In the genomic region with DNA sequence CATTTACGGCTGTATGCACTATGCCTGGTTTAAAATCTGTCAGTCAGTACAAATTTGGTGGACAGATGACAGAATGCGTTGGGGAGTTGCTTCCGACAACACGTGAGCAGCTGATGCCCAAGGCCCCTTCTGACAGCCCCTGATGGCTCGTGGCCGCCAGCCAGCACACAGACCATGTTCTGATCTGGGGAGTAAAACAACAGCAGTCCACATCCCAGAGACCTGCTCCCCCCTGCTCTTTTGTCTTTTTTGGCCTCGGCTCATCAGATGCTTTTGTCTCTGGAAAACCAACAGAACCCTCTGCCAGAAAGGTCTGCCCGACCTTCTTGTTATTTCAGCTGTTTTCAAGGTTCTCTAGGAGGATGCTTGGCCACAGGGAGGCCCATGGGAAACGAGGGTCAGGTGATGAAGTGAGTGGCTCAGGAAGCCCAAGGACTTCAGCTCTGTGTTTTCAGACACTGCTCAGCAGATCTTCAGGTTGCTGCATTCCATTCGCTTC, we compare ENCODE assay signal across 1 cellular context.
TF ChIP-seq lines count a peak whose summit lies in the region.

No MANE protein-coding gene starts in this region.

TF ChIP-seq in H1, 55 proteins besides CTCF, POLR2A, EP300 and RAD21 (continued from another document):
- no peak for TF ChIP-seq CTBP2 (IDR thresholded peaks at IDR 0.05; ENCODE audit: borderline replicate concordance, insufficient read depth, insufficient read length, low read length)
- no peak for TF ChIP-seq POLR2AphosphoS5 (IDR thresholded peaks at IDR 0.05; ENCODE audit: low read depth, low read length)
- TF ChIP-seq SIN3A (conservative IDR thresholded peaks at IDR 0.05 in 1 of 2, IDR thresholded peaks at IDR 0.05 in 1 of 2; ENCODE audit: low read depth in 1 of 2, low read length in 2 of 2) = no peak
- TF ChIP-seq, protein P1, sequence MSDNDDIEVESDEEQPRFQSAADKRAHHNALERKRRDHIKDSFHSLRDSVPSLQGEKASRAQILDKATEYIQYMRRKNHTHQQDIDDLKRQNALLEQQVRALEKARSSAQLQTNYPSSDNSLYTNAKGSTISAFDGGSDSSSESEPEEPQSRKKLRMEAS (IDR thresholded peaks at IDR 0.05) = no peak
- TF ChIP-seq HDAC2 (IDR thresholded peaks at IDR 0.05; ENCODE audit: borderline replicate concordance in 1 of 2, low read depth in 2 of 2, low read length in 2 of 2) = no peak
- no peak for TF ChIP-seq CHD1 (IDR thresholded peaks at IDR 0.05; ENCODE audit: low read depth, low read length)
- no peak for TF ChIP-seq SP4 (IDR thresholded peaks at IDR 0.05; ENCODE audit: low read length)
TF ChIP-seq in H1: peak in this region for 0.
